Comparison of ENCODE assay signal across 8 cellular contexts in genomic region chr16:57479043-57479421, GRCh38. TPM values are rescaled to one million over a fixed set of nuclear protein-coding genes. Genes with fewer than 3 reads are reported as not detected.
DNase-seq lines count a peak whose midpoint lies in the region; ATAC-seq, FAIRE-seq and TF ChIP-seq lines count a peak whose summit lies in the region.

No MANE protein-coding gene starts in this region.

- peaks cover 34% of the 10 kb centered on the region for H3K4me1 ChIP-seq in DOHH2 (ENCODE audit: control insufficient read depth, low read length)
- H3K4me1 ChIP-seq in K562 (replicated peaks in 1 of 2; ENCODE audit: control insufficient read depth in 2 of 2, insufficient read depth in 2 of 2, low read length in 2 of 2) = peaks cover 24 to 56% of the 10 kb centered on the region in 2 experiments
- H3K4me1 ChIP-seq in iPS-18a (ENCODE audit: control insufficient read depth, low read depth, low read length) = peaks cover 13% of the 10 kb centered on the region
- no peaks in the 10 kb centered on the region for H3K4me1 ChIP-seq in PC-3 (ENCODE audit: insufficient read depth, low read length)

- H3K4me2 ChIP-seq in DOHH2 (ENCODE audit: low read length) = peak overlapping the region; percentile 19
- H3K4me2 ChIP-seq in K562 (ENCODE audit: insufficient read depth, low read length) = no peak overlapping the region
- no peak overlapping the region for H3K4me2 ChIP-seq in PC-3 (ENCODE audit: low read length)

- TF ChIP-seq RAD21 in K562 (CRISPR knock-in tag; conservative IDR thresholded peaks at IDR 0.05 in 1 of 2, IDR thresholded peaks at IDR 0.05 in 1 of 2) = no peak

- no peaks in the 10 kb centered on the region for H4K20me1 ChIP-seq in DOHH2 (ENCODE audit: control insufficient read depth, insufficient read depth, low read depth, low read length)
- H4K20me1 ChIP-seq in K562 (replicated peaks; ENCODE audit: control insufficient read depth, insufficient read depth, low read length) = no peaks in the 10 kb centered on the region
- no peaks in the 10 kb centered on the region for H4K20me1 ChIP-seq in PC-3 (ENCODE audit: low read length)

- peaks cover 2% of the 10 kb centered on the region for H3K36me3 Mint-ChIP-seq in activated CD8-positive, alpha-beta T cell treated with anti-CD3 and anti-CD28 coated beads, Interleukin-2, amount 10 ng/mL, durations not matched to agents 7 days and 5 days (ENCODE audit: low read depth)
- peaks cover 0 to 5% (median 0%) of the 10 kb centered on the region in 3 donors for H3K36me3 Mint-ChIP-seq in naive thymus-derived CD8-positive, alpha-beta T cell

- H3F3A ChIP-seq in DOHH2 (ENCODE audit: control insufficient read depth, insufficient read depth) (no peaks in the 10 kb centered on the region), PC-3 (ENCODE audit: low read length, unreplicated experiment) (no peaks in the 10 kb centered on the region)

- no peak overlapping the region for H3K4me3 ChIP-seq in DOHH2 (ENCODE audit: low read length)
- H3K4me3 ChIP-seq in K562 = no peak overlapping the region
- peak overlapping the region; percentile 62 for H3K4me3 ChIP-seq in iPS-18a (ENCODE audit: low read length)
- no peak overlapping the region for H3K4me3 ChIP-seq in PC-3 (ENCODE audit: low read length)

- FAIRE-seq in K562 (lab: Jason Lieb, UNC) = no peak

- peaks cover 22% of the 10 kb centered on the region for H3K4me1 Mint-ChIP-seq in activated CD8-positive, alpha-beta T cell treated with anti-CD3 and anti-CD28 coated beads, Interleukin-2, amount 10 ng/mL, durations not matched to agents 7 days and 5 days (ENCODE audit: low read depth)
- peaks cover 12 to 21% (median 19%) of the 10 kb centered on the region in 4 donors for H3K4me1 Mint-ChIP-seq in naive thymus-derived CD8-positive, alpha-beta T cell

- WGBS in K562 (ENCODE audit: insufficient coverage, low coverage, missing lambda C conversion rate) = 88% methylated on average over 14 of the region's 19 CpGs

- peak overlapping the region in 1 of 2 experiments; percentile 17; a peak in 1 of 4 replicates for H3K9ac ChIP-seq in K562 (ENCODE audit: insufficient read depth in 1 of 2, low read depth in 2 of 2, low read length in 2 of 2)
- no peak overlapping the region for H3K9ac ChIP-seq in iPS-18a (ENCODE audit: low read length)
- no peak overlapping the region for H3K9ac ChIP-seq in PC-3 (ENCODE audit: low read length)

- H3K9me2 ChIP-seq in DOHH2 (replicated peaks; ENCODE audit: control insufficient read depth, low read length) (no peaks in the 10 kb centered on the region), PC-3 (replicated peaks; ENCODE audit: low read length) (no peaks in the 10 kb centered on the region)

- TF ChIP-seq CTCF in DOHH2 (IDR thresholded peaks at IDR 0.05; ENCODE audit: low read depth, low read length, poor library complexity, severe bottlenecking) (no peak), K562 (IDR thresholded peaks at IDR 0.05 in 2 of 3, conservative IDR thresholded peaks at IDR 0.05 in 1 of 3; ENCODE audit: insufficient read depth in 2 of 3, low read depth in 1 of 3, low read length in 3 of 3) (no peak), PC-3 (conservative IDR thresholded peaks at IDR 0.05; ENCODE audit: low read depth, low read length) (no peak)

- intact Hi-C loops in K562 (cut with micrococcal nuclease) (no loop called here), sciatic nerve (cut with DNase I) (no loop called here), PC-3 (cut with micrococcal nuclease) (no loop called here)

- H3K27ac ChIP-seq in DOHH2 (ENCODE audit: low read depth, low read length) (no peak overlapping the region), K562 (ENCODE audit: extremely low read depth, low read depth, low read length) (no peak overlapping the region), iPS-18a (ENCODE audit: low read length) (no peak overlapping the region), PC-3 (ENCODE audit: low read length) (no peak overlapping the region)

- no peak for TF ChIP-seq POLR2A in K562 (conservative IDR thresholded peaks at IDR 0.05)

- no peak overlapping the region for H3K4me3 Mint-ChIP-seq in activated CD8-positive, alpha-beta T cell treated with anti-CD3 and anti-CD28 coated beads, Interleukin-2, amount 10 ng/mL, durations not matched to agents 7 days and 5 days
- H3K4me3 Mint-ChIP-seq in naive thymus-derived CD8-positive, alpha-beta T cell = no peak overlapping the region

- no peaks in the 10 kb centered on the region for H3K9me3 ChIP-seq in DOHH2 (ENCODE audit: control insufficient read depth, insufficient read depth, low read length)
- no peaks in the 10 kb centered on the region for H3K9me3 ChIP-seq in K562 (replicated peaks; ENCODE audit: control insufficient read depth, insufficient read depth, low read depth, low read length)
- no peaks in the 10 kb centered on the region for H3K9me3 ChIP-seq in iPS-18a (ENCODE audit: control insufficient read depth, low read depth, low read length)
- no peaks in the 10 kb centered on the region for H3K9me3 ChIP-seq in PC-3 (ENCODE audit: low read length)

- in situ Hi-C loops in K562 (cut with MboI) = loop anchor here (5.0 kb wide), 1 partner anchor 38 kb away; no protein-coding TSS in a partner anchor

- H3K36me3 ChIP-seq in DOHH2 (ENCODE audit: control insufficient read depth, low read length) = no peaks in the 10 kb centered on the region
- H3K36me3 ChIP-seq in K562 (ENCODE audit: control insufficient read depth, insufficient read depth, low read length) = 0 out of 3 replicates have a peak, but pooled peaks cover 7% of the 10 kb centered on the region
- peaks cover 6% of the 10 kb centered on the region for H3K36me3 ChIP-seq in iPS-18a (ENCODE audit: control insufficient read depth, low read depth, low read length)
- no peaks in the 10 kb centered on the region for H3K36me3 ChIP-seq in PC-3 (ENCODE audit: low read depth, low read length)

- H3K9me3 Mint-ChIP-seq in activated CD8-positive, alpha-beta T cell treated with anti-CD3 and anti-CD28 coated beads, Interleukin-2, amount 10 ng/mL, durations not matched to agents 7 days and 5 days (ENCODE audit: insufficient read depth) = no peaks in the 10 kb centered on the region
- H3K9me3 Mint-ChIP-seq in naive thymus-derived CD8-positive, alpha-beta T cell = no peaks in the 10 kb centered on the region

- POLR2A ChIA-PET in K562 (lab: Yijun Ruan, JAX) (no interaction called here), PC-3 (lab: Charles Lee; ENCODE audit: unreplicated experiment) (no interaction called here)
- POLR2A ChIA-PET in activated CD8-positive, alpha-beta T cell treated with anti-CD3 and anti-CD28 coated beads, Interleukin-2, amount 10 ng/mL, durations not matched to agents 7 days and 5 days (lab: Charles Lee) = interaction anchor here (1.5 kb wide), 1 partner anchor 16 kb away, joined by 5 read pairs; the partner anchor contains the start of gene POLR2C
- POLR2A ChIA-PET in naive thymus-derived CD8-positive, alpha-beta T cell (lab: Charles Lee) = interaction anchor here (2.2 kb wide), 1 partner anchor 17 kb away, joined by 6 read pairs; the partner anchor contains the start of gene POLR2C

- H3K27me3 Mint-ChIP-seq in activated CD8-positive, alpha-beta T cell treated with anti-CD3 and anti-CD28 coated beads, Interleukin-2, amount 10 ng/mL, durations not matched to agents 7 days and 5 days (ENCODE audit: low read depth) = no peaks in the 10 kb centered on the region
- peaks cover 0 to 2% (median 0%) of the 10 kb centered on the region in 5 donors for H3K27me3 Mint-ChIP-seq in naive thymus-derived CD8-positive, alpha-beta T cell

- no peaks in the 10 kb centered on the region for H3K9me1 ChIP-seq in K562 (ENCODE audit: control insufficient read depth, insufficient read depth, low read length)

- H3K79me2 ChIP-seq in DOHH2 (ENCODE audit: control insufficient read depth, low read length) (no peaks in the 10 kb centered on the region), K562 (ENCODE audit: control insufficient read depth, insufficient read depth, low read length) (no peaks in the 10 kb centered on the region), PC-3 (ENCODE audit: low read length) (no peaks in the 10 kb centered on the region)

- H3K27me3 ChIP-seq in DOHH2 (ENCODE audit: control insufficient read depth, low read length) (peaks cover 2% of the 10 kb centered on the region; the same call in 1 of the 2 replicates), K562 (ENCODE audit: control insufficient read depth in 2 of 2, insufficient read depth in 2 of 2, low read length in 2 of 2) (no peaks in the 10 kb centered on the region), iPS-18a (ENCODE audit: control insufficient read depth, insufficient read depth, low read length) (peaks cover 9% of the 10 kb centered on the region), PC-3 (ENCODE audit: low read length) (no peaks in the 10 kb centered on the region)

- no peak for TF ChIP-seq EP300 in K562 (IDR thresholded peaks at IDR 0.05; ENCODE audit: low read length)

- H2AFZ ChIP-seq in K562 (ENCODE audit: low read depth, low read length) (no peak overlapping the region), PC-3 (ENCODE audit: low read length) (no peak overlapping the region)

- no peak for DNase-seq in K562 (ENCODE audit: extremely low read depth in 1 of 4, low spot score in 3 of 4)
- DNase-seq in sciatic nerve (ENCODE audit: low spot score) = peak; percentile 62
- no peak for DNase-seq in activated CD8-positive, alpha-beta T cell treated with anti-CD3 and anti-CD28 coated beads, Interleukin-2, amount 10 ng/mL, durations not matched to agents 7 days and 5 days
- DNase-seq in naive thymus-derived CD8-positive, alpha-beta T cell = no peak
- DNase-seq in PC-3 = no peak

- ATAC-seq in K562 = no peak
- no peak for ATAC-seq in sciatic nerve
- ATAC-seq in activated CD8-positive, alpha-beta T cell treated with anti-CD3 and anti-CD28 coated beads, Interleukin-2, amount 10 ng/mL, durations not matched to agents 7 days and 5 days = no peak
- no peak for ATAC-seq in naive thymus-derived CD8-positive, alpha-beta T cell
- no peak for ATAC-seq in PC-3
- ATAC-seq in GM18867 (IDR thresholded peaks at IDR 0.05; ENCODE audit: unreplicated experiment) = no peak

- CTCF ChIA-PET in K562 (lab: Yijun Ruan, JAX; ENCODE audit: low intra/inter-chr PET ratio) (no interaction called here), PC-3 (lab: Charles Lee) (no interaction called here)
- CTCF ChIA-PET in activated CD8-positive, alpha-beta T cell treated with anti-CD3 and anti-CD28 coated beads, Interleukin-2, amount 10 ng/mL, durations not matched to agents 7 days and 5 days (lab: Charles Lee) = interaction anchor here (1.7 kb wide), 1 partner anchor 17 kb away, joined by 5 read pairs; the partner anchor contains the start of gene POLR2C

- BruUV-seq in K562 (replicated peaks; lab: Mats Ljungman, UMichigan) (no TSS peak), PC-3 (replicated peaks; lab: Mats Ljungman, UMichigan) (no TSS peak)

- no peak overlapping the region for H3K27ac Mint-ChIP-seq in activated CD8-positive, alpha-beta T cell treated with anti-CD3 and anti-CD28 coated beads, Interleukin-2, amount 10 ng/mL, durations not matched to agents 7 days and 5 days
- H3K27ac Mint-ChIP-seq in naive thymus-derived CD8-positive, alpha-beta T cell = no peak overlapping the region

RNA-seq across cellular contexts. Expression of gene DOK4, which starts 7.3 kb away (rescaled TPM):
- 3.9 and 13.2 TPM in 2 replicates for total RNA-seq in K562 (2011; cell fraction: chromatin; rRNA removed; ENCODE audit: low replicate concordance)
- 9.2 and 12.2 TPM in 2 replicates for total RNA-seq in K562 (2011; cell fraction: nucleolus; rRNA removed)
- total RNA-seq in K562 (2011; cell fraction: nucleoplasm; rRNA removed) = 6.3 and 7.6 TPM in 2 replicates
- total RNA-seq in K562 (2014; rRNA removed) (14.4 and 18.9 TPM in 2 replicates), K562 (2014; rRNA removed; fragmentation: Illumina TruSeq; extraction: Trizol) (2.3 and 3.2 TPM in 2 replicates), K562 (2015; rRNA removed; fragmentation: Illumina TruSeq; extraction: Trizol) (8.3 and 9.3 TPM in 2 replicates), K562 (2021) (11.0 and 11.4 TPM in 2 replicates), sciatic nerve (22.6 TPM), PC-3 (2014; rRNA removed) (4.1 and 4.9 TPM in 2 replicates)
- polyA plus RNA-seq in K562 (2011; rRNA removed) (10.8 and 11.3 TPM in 2 replicates), K562 (2014; fragmentation: Illumina TruSeq; extraction: Trizol) (6.5 and 9.5 TPM in 2 replicates), K562 (2014; fragmentation: Nextera tagmentation; extraction: Ambion mirVana) (under 1 TPM; 0.10 TPM), K562 (2014; rRNA removed) (12.4 and 16.4 TPM in 2 replicates)
- 14.0 and 19.6 TPM in 2 replicates for polyA plus RNA-seq in K562 (2011; cell fraction: cytosol; rRNA removed)
- polyA plus RNA-seq in K562 (2011; cell fraction: nucleus; rRNA removed) = 23.7 and 31.1 TPM in 2 replicates
- 10.2 and 13.2 TPM in 2 replicates for polyA plus RNA-seq in K562 (2012)
- polyA minus RNA-seq in K562 (2011; rRNA and poly(A)+ RNA removed) = 3.6 and 5.5 TPM in 2 replicates
- 5.9 and 6.1 TPM in 2 replicates for polyA minus RNA-seq in K562 (2011; cell fraction: cytosol; rRNA and poly(A)+ RNA removed)
- 5.2 and 5.3 TPM in 2 replicates for polyA minus RNA-seq in K562 (2011; cell fraction: nucleus; rRNA and poly(A)+ RNA removed)
- total RNA-seq in activated CD8-positive, alpha-beta T cell treated with anti-CD3 and anti-CD28 coated beads, Interleukin-2, amount 10 ng/mL, durations not matched to agents 7 days and 5 days = 1 to 10 TPM; 4.8 to 6.4 TPM
- 1 to 10 TPM; 3.9 to 4.8 TPM for total RNA-seq in naive thymus-derived CD8-positive, alpha-beta T cell
- 1 to 10 TPM; 1.8 to 4.7 (median 3.1) TPM for polyA plus RNA-seq in naive thymus-derived CD8-positive, alpha-beta T cell

RNA-seq across cellular contexts. Expression of gene POLR2C, which starts 16.6 kb away (rescaled TPM):
- 125 and 216 TPM in 2 replicates for total RNA-seq in K562 (2011; cell fraction: chromatin; rRNA removed; ENCODE audit: low replicate concordance)
- total RNA-seq in K562 (2011; cell fraction: nucleolus; rRNA removed) = 143 and 160 TPM in 2 replicates
- 131 and 142 TPM in 2 replicates for total RNA-seq in K562 (2011; cell fraction: nucleoplasm; rRNA removed)
- total RNA-seq in K562 (2014; rRNA removed) (131 and 139 TPM in 2 replicates), K562 (2014; rRNA removed; fragmentation: Illumina TruSeq; extraction: Trizol) (89.3 and 90.1 TPM in 2 replicates), K562 (2015; rRNA removed; fragmentation: Illumina TruSeq; extraction: Trizol) (92.3 and 93.9 TPM in 2 replicates), K562 (2021) (77.2 and 84.5 TPM in 2 replicates), sciatic nerve (42.6 TPM), PC-3 (2014; rRNA removed) (83.2 and 114 TPM in 2 replicates)
- polyA plus RNA-seq in K562 (2011; rRNA removed) (163 and 170 TPM in 2 replicates), K562 (2014; fragmentation: Illumina TruSeq; extraction: Trizol) (107 and 131 TPM in 2 replicates), K562 (2014; fragmentation: Nextera tagmentation; extraction: Ambion mirVana) (10 to 100 TPM; 70.3 to 87.4 TPM), K562 (2014; rRNA removed) (97.5 and 108 TPM in 2 replicates)
- 234 and 242 TPM in 2 replicates for polyA plus RNA-seq in K562 (2011; cell fraction: cytosol; rRNA removed)
- 143 and 206 TPM in 2 replicates for polyA plus RNA-seq in K562 (2011; cell fraction: nucleus; rRNA removed)
- 79.8 and 97.9 TPM in 2 replicates for polyA plus RNA-seq in K562 (2012)
- polyA minus RNA-seq in K562 (2011; rRNA and poly(A)+ RNA removed) = 176 and 218 TPM in 2 replicates
- 109 TPM in 2 replicates for polyA minus RNA-seq in K562 (2011; cell fraction: cytosol; rRNA and poly(A)+ RNA removed)
- polyA minus RNA-seq in K562 (2011; cell fraction: nucleus; rRNA and poly(A)+ RNA removed) = 69.1 and 102 TPM in 2 replicates
- total RNA-seq in activated CD8-positive, alpha-beta T cell treated with anti-CD3 and anti-CD28 coated beads, Interleukin-2, amount 10 ng/mL, durations not matched to agents 7 days and 5 days = 10 to 100 TPM; 57.0 to 58.3 TPM
- total RNA-seq in naive thymus-derived CD8-positive, alpha-beta T cell = 100 to 1,000 TPM; 103 to 104 TPM
- 10 to 100 TPM; 46.7 to 48.6 (median 47.4) TPM for polyA plus RNA-seq in naive thymus-derived CD8-positive, alpha-beta T cell

RNA-seq across cellular contexts. Expression of gene COQ9, which starts 31.8 kb away (rescaled TPM):
- total RNA-seq in K562 (2011; cell fraction: chromatin; rRNA removed; ENCODE audit: low replicate concordance) = 89.8 and 122 TPM in 2 replicates
- total RNA-seq in K562 (2011; cell fraction: nucleolus; rRNA removed) = 76.9 and 77.6 TPM in 2 replicates
- 91.4 and 128 TPM in 2 replicates for total RNA-seq in K562 (2011; cell fraction: nucleoplasm; rRNA removed)
- total RNA-seq in K562 (2014; rRNA removed) = 74.4 and 98.2 TPM in 2 replicates
- 62.5 and 65.5 TPM in 2 replicates for total RNA-seq in K562 (2014; rRNA removed; fragmentation: Illumina TruSeq; extraction: Trizol)
- total RNA-seq in K562 (2015; rRNA removed; fragmentation: Illumina TruSeq; extraction: Trizol) = 68.9 and 71.4 TPM in 2 replicates
- total RNA-seq in K562 (2021) = 63.3 and 63.7 TPM in 2 replicates
- polyA plus RNA-seq in K562 (2011; rRNA removed) = 139 and 143 TPM in 2 replicates
- 148 and 155 TPM in 2 replicates for polyA plus RNA-seq in K562 (2011; cell fraction: cytosol; rRNA removed)
- 246 and 249 TPM in 2 replicates for polyA plus RNA-seq in K562 (2011; cell fraction: nucleus; rRNA removed)
- polyA plus RNA-seq in K562 (2012) = 62.1 and 66.0 TPM in 2 replicates
- polyA plus RNA-seq in K562 (2014; fragmentation: Illumina TruSeq; extraction: Trizol) = 92.0 and 110 TPM in 2 replicates
- polyA plus RNA-seq in K562 (2014; fragmentation: Nextera tagmentation; extraction: Ambion mirVana) = 10 to 100 TPM; 35.0 to 55.2 TPM
- polyA plus RNA-seq in K562 (2014; rRNA removed) = 84.2 and 102 TPM in 2 replicates
- 93.4 and 108 TPM in 2 replicates for polyA minus RNA-seq in K562 (2011; rRNA and poly(A)+ RNA removed)
- 34.5 and 39.3 TPM in 2 replicates for polyA minus RNA-seq in K562 (2011; cell fraction: cytosol; rRNA and poly(A)+ RNA removed)
- 46.4 and 57.6 TPM in 2 replicates for polyA minus RNA-seq in K562 (2011; cell fraction: nucleus; rRNA and poly(A)+ RNA removed)
- 31.2 TPM for total RNA-seq in sciatic nerve
- total RNA-seq in activated CD8-positive, alpha-beta T cell treated with anti-CD3 and anti-CD28 coated beads, Interleukin-2, amount 10 ng/mL, durations not matched to agents 7 days and 5 days = 10 to 100 TPM; 38.2 to 40.4 TPM
- 10 to 100 TPM; 35.8 to 38.3 TPM for total RNA-seq in naive thymus-derived CD8-positive, alpha-beta T cell
- polyA plus RNA-seq in naive thymus-derived CD8-positive, alpha-beta T cell = 10 to 100 TPM; 22.8 to 59.0 (median 29.7) TPM
- total RNA-seq in PC-3 (2014; rRNA removed) = 67.0 and 67.4 TPM in 2 replicates

RNA-seq across cellular contexts. Expression of gene CIAPIN1, which starts 31.8 kb away (rescaled TPM):
- 76.1 and 94.2 TPM in 2 replicates for total RNA-seq in K562 (2011; cell fraction: chromatin; rRNA removed; ENCODE audit: low replicate concordance)
- 47.2 and 48.7 TPM in 2 replicates for total RNA-seq in K562 (2011; cell fraction: nucleolus; rRNA removed)
- 57.9 and 64.7 TPM in 2 replicates for total RNA-seq in K562 (2011; cell fraction: nucleoplasm; rRNA removed)
- total RNA-seq in K562 (2014; rRNA removed) (79.2 and 100 TPM in 2 replicates), K562 (2014; rRNA removed; fragmentation: Illumina TruSeq; extraction: Trizol) (78.2 and 83.6 TPM in 2 replicates), K562 (2015; rRNA removed; fragmentation: Illumina TruSeq; extraction: Trizol) (71.8 and 74.6 TPM in 2 replicates), K562 (2021) (95.7 and 102 TPM in 2 replicates), sciatic nerve (28.1 TPM), PC-3 (2014; rRNA removed) (35.6 and 48.6 TPM in 2 replicates)
- polyA plus RNA-seq in K562 (2011; rRNA removed) (98.1 and 104 TPM in 2 replicates), K562 (2014; fragmentation: Illumina TruSeq; extraction: Trizol) (85.8 and 87.4 TPM in 2 replicates), K562 (2014; fragmentation: Nextera tagmentation; extraction: Ambion mirVana) (100 to 1,000 TPM; 256 to 263 TPM), K562 (2014; rRNA removed) (68.3 and 72.8 TPM in 2 replicates)
- polyA plus RNA-seq in K562 (2011; cell fraction: cytosol; rRNA removed) = 79.8 and 91.8 TPM in 2 replicates
- polyA plus RNA-seq in K562 (2011; cell fraction: nucleus; rRNA removed) = 64.2 and 65.5 TPM in 2 replicates
- 59.6 and 73.4 TPM in 2 replicates for polyA plus RNA-seq in K562 (2012)
- polyA minus RNA-seq in K562 (2011; rRNA and poly(A)+ RNA removed) = 67.4 and 77.9 TPM in 2 replicates
- polyA minus RNA-seq in K562 (2011; cell fraction: cytosol; rRNA and poly(A)+ RNA removed) = 23.9 and 35.3 TPM in 2 replicates
- 14.1 and 24.7 TPM in 2 replicates for polyA minus RNA-seq in K562 (2011; cell fraction: nucleus; rRNA and poly(A)+ RNA removed)
- total RNA-seq in activated CD8-positive, alpha-beta T cell treated with anti-CD3 and anti-CD28 coated beads, Interleukin-2, amount 10 ng/mL, durations not matched to agents 7 days and 5 days = 10 to 100 TPM; 47.8 to 53.8 TPM
- total RNA-seq in naive thymus-derived CD8-positive, alpha-beta T cell = 10 to 100 TPM; 37.2 to 44.3 TPM
- 100 to 1,000 TPM in 2 of 3 donors, 10 to 100 TPM in 1; 81.1 to 143 (median 108) TPM for polyA plus RNA-seq in naive thymus-derived CD8-positive, alpha-beta T cell

RNA-seq across cellular contexts. Expression of gene CCDC102A, which starts 57.3 kb away (rescaled TPM):
- 0.26 and 1.1 TPM in 2 replicates for total RNA-seq in K562 (2011; cell fraction: chromatin; rRNA removed; ENCODE audit: low replicate concordance)
- 0.92 and 1.3 TPM in 2 replicates for total RNA-seq in K562 (2011; cell fraction: nucleolus; rRNA removed)
- 0.51 and 0.84 TPM in 2 replicates for total RNA-seq in K562 (2011; cell fraction: nucleoplasm; rRNA removed)
- total RNA-seq in K562 (2014; rRNA removed) (3.8 and 4.9 TPM in 2 replicates), K562 (2014; rRNA removed; fragmentation: Illumina TruSeq; extraction: Trizol) (0.16 and 0.58 TPM in 2 replicates), K562 (2015; rRNA removed; fragmentation: Illumina TruSeq; extraction: Trizol) (1.4 and 2.1 TPM in 2 replicates), K562 (2021) (2.7 and 3.0 TPM in 2 replicates), sciatic nerve (14.3 TPM), PC-3 (2014; rRNA removed) (12.7 and 13.9 TPM in 2 replicates)
- polyA plus RNA-seq in K562 (2011; rRNA removed) (2.2 and 2.4 TPM in 2 replicates), K562 (2014; fragmentation: Illumina TruSeq; extraction: Trizol) (0.85 and 1.4 TPM in 2 replicates), K562 (2014; fragmentation: Nextera tagmentation; extraction: Ambion mirVana) (under 1 TPM; 0.03 to 0.11 TPM), K562 (2014; rRNA removed) (2.0 and 4.9 TPM in 2 replicates)
- polyA plus RNA-seq in K562 (2011; cell fraction: cytosol; rRNA removed) = 2.6 and 6.6 TPM in 2 replicates
- polyA plus RNA-seq in K562 (2011; cell fraction: nucleus; rRNA removed) = 1.3 and 2.1 TPM in 2 replicates
- 2.3 and 2.8 TPM in 2 replicates for polyA plus RNA-seq in K562 (2012)
- 0.45 and 1.4 TPM in 2 replicates for polyA minus RNA-seq in K562 (2011; rRNA and poly(A)+ RNA removed)
- polyA minus RNA-seq in K562 (2011; cell fraction: cytosol; rRNA and poly(A)+ RNA removed) = 1.4 and 1.6 TPM in 2 replicates
- polyA minus RNA-seq in K562 (2011; cell fraction: nucleus; rRNA and poly(A)+ RNA removed) = 0.67 and 1.1 TPM in 2 replicates
- 10 to 100 TPM; 16.3 to 18.2 TPM for total RNA-seq in activated CD8-positive, alpha-beta T cell treated with anti-CD3 and anti-CD28 coated beads, Interleukin-2, amount 10 ng/mL, durations not matched to agents 7 days and 5 days
- 1 to 10 TPM; 7.0 to 9.7 TPM for total RNA-seq in naive thymus-derived CD8-positive, alpha-beta T cell
- 10 to 100 TPM in 1 of 3 donors, 1 to 10 TPM in 2; 7.8 to 17.0 (median 9.2) TPM for polyA plus RNA-seq in naive thymus-derived CD8-positive, alpha-beta T cell

Comparison
In these comparisons a context has a peak if more than half of its experiments do, and no peak if none do; other contexts are left out.
1. POLR2A ChIA-PET loops: an anchor here in activated CD8-positive, alpha-beta T cell treated with anti-CD3 and anti-CD28 coated beads, Interleukin-2, amount 10 ng/mL, durations not matched to agents 7 days and 5 days (1.5 kb wide) and naive thymus-derived CD8-positive, alpha-beta T cell (2.2 kb wide); none called in K562 and PC-3.